In the genomic region with DNA sequence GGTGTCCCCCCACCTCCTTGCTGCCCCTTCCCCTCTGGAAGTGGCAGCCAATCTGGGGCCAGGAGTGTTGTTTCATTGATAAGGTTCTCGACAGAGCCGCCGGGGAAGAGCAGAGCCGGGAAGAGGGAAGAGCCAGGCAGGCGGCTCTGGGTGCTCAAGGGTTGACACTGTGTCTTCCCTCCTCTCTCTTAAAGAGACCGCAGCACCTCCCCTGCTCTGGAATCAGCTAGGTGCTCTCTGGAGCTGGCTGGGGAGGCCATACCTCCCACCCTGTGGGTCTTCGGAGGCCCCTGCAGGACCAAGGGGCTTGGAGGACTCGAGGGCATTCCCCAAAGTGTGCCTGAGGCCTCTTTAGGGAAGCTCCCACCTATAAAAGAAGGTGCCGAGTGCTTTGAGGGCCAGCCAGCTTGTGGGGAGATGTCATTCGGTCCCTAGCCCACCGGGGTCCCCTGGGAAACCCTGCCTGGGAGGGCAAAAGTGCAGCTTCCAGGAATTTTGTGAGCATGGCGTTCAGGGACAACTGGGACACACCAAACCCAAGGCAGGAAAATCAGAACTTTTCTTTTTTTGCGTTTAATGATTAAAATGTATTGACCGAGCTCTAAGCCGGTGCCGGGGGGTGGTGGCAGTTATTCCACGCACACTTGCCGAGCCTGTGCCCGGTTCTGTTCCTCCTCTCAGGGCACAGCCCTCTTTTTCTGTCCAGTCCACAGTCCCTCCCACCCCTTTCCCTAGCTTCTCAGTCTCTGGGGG, we compare ENCODE assay signal across 1 cellular context.
TF ChIP-seq lines count a peak whose summit lies in the region.

No MANE protein-coding gene starts in this region.

TF ChIP-seq in GM23338, 12 proteins besides CTCF, POLR2A, EP300 and RAD21 (continued from another document):
- TF ChIP-seq, protein P1, sequence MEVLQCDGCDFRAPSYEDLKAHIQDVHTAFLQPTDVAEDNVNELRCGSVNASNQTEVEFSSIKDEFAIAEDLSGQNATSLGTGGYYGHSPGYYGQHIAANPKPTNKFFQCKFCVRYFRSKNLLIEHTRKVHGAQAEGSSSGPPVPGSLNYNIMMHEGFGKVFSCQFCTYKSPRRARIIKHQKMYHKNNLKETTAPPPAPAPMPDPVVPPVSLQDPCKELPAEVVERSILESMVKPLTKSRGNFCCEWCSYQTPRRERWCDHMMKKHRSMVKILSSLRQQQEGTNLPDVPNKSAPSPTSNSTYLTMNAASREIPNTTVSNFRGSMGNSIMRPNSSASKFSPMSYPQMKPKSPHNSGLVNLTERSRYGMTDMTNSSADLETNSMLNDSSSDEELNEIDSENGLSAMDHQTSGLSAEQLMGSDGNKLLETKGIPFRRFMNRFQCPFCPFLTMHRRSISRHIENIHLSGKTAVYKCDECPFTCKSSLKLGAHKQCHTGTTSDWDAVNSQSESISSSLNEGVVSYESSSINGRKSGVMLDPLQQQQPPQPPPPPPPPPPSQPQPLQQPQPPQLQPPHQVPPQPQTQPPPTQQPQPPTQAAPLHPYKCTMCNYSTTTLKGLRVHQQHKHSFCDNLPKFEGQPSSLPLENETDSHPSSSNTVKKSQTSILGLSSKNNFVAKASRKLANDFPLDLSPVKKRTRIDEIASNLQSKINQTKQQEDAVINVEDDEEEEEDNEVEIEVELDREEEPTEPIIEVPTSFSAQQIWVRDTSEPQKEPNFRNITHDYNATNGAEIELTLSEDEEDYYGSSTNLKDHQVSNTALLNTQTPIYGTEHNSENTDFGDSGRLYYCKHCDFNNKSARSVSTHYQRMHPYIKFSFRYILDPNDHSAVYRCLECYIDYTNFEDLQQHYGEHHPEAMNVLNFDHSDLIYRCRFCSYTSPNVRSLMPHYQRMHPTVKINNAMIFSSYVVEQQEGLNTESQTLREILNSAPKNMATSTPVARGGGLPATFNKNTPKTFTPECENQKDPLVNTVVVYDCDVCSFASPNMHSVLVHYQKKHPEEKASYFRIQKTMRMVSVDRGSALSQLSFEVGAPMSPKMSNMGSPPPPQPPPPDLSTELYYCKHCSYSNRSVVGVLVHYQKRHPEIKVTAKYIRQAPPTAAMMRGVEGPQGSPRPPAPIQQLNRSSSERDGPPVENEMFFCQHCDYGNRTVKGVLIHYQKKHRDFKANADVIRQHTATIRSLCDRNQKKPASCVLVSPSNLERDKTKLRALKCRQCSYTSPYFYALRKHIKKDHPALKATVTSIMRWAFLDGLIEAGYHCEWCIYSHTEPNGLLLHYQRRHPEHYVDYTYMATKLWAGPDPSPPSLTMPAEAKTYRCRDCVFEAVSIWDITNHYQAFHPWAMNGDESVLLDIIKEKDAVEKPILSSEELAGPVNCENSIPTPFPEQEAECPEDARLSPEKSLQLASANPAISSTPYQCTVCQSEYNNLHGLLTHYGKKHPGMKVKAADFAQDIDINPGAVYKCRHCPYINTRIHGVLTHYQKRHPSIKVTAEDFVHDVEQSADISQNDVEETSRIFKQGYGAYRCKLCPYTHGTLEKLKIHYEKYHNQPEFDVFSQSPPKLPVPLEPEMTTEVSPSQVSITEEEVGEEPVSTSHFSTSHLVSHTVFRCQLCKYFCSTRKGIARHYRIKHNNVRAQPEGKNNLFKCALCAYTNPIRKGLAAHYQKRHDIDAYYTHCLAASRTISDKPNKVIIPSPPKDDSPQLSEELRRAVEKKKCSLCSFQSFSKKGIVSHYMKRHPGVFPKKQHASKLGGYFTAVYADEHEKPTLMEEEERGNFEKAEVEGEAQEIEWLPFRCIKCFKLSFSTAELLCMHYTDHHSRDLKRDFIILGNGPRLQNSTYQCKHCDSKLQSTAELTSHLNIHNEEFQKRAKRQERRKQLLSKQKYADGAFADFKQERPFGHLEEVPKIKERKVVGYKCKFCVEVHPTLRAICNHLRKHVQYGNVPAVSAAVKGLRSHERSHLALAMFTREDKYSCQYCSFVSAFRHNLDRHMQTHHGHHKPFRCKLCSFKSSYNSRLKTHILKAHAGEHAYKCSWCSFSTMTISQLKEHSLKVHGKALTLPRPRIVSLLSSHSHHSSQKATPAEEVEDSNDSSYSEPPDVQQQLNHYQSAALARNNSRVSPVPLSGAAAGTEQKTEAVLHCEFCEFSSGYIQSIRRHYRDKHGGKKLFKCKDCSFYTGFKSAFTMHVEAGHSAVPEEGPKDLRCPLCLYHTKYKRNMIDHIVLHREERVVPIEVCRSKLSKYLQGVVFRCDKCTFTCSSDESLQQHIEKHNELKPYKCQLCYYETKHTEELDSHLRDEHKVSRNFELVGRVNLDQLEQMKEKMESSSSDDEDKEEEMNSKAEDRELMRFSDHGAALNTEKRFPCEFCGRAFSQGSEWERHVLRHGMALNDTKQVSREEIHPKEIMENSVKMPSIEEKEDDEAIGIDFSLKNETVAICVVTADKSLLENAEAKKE (CRISPR knock-in tag; IDR thresholded peaks at IDR 0.05) = no peak
- no peak for TF ChIP-seq CREB1 (CRISPR knock-in tag; IDR thresholded peaks at IDR 0.05; ENCODE audit: low read depth)
TF ChIP-seq in GM23338: peak in this region for 0.
